In the genomic region with DNA sequence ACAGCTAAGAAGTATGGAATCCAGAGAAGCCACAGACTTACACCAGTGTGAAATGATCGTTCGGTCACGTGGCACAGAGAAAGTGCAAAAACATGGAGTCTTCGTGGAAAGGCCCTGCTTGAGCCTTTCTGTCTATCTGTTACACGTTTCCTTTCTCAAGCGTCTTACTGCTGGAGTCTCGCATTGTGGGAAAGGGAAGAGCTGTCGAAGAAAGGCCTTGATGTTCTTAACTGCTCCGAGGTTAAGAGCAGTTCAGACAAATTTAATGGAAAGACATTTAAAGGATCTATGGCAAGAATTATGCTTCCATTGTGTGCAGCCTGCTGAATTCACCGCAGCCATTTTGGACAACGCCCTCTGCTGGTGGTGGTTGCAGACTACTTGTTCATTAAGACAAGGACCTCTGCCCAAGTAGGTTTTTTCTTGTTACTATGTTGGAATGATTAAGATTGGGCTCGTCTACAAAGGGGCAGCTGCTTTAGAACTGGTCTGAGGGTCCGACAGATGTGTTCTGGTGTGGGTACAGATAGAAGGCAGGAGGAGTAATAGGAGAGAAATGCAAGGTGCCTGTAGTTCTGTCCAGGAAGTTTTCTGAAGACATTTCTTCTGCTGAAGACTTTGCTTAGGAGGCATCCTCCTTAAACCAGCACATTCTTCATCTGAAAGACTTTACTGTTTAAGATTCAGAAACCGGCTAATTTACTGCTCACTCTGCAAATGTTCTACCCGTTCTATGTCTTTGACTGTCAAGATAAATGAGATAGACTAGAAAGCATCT, we compare ENCODE assay signal across 1 cellular context.
TF ChIP-seq lines count a peak whose summit lies in the region.

No MANE protein-coding gene starts in this region.

TF ChIP-seq in GM23338, 12 proteins besides CTCF, POLR2A, EP300 and RAD21 (continued from another document):
- TF ChIP-seq, protein P1, sequence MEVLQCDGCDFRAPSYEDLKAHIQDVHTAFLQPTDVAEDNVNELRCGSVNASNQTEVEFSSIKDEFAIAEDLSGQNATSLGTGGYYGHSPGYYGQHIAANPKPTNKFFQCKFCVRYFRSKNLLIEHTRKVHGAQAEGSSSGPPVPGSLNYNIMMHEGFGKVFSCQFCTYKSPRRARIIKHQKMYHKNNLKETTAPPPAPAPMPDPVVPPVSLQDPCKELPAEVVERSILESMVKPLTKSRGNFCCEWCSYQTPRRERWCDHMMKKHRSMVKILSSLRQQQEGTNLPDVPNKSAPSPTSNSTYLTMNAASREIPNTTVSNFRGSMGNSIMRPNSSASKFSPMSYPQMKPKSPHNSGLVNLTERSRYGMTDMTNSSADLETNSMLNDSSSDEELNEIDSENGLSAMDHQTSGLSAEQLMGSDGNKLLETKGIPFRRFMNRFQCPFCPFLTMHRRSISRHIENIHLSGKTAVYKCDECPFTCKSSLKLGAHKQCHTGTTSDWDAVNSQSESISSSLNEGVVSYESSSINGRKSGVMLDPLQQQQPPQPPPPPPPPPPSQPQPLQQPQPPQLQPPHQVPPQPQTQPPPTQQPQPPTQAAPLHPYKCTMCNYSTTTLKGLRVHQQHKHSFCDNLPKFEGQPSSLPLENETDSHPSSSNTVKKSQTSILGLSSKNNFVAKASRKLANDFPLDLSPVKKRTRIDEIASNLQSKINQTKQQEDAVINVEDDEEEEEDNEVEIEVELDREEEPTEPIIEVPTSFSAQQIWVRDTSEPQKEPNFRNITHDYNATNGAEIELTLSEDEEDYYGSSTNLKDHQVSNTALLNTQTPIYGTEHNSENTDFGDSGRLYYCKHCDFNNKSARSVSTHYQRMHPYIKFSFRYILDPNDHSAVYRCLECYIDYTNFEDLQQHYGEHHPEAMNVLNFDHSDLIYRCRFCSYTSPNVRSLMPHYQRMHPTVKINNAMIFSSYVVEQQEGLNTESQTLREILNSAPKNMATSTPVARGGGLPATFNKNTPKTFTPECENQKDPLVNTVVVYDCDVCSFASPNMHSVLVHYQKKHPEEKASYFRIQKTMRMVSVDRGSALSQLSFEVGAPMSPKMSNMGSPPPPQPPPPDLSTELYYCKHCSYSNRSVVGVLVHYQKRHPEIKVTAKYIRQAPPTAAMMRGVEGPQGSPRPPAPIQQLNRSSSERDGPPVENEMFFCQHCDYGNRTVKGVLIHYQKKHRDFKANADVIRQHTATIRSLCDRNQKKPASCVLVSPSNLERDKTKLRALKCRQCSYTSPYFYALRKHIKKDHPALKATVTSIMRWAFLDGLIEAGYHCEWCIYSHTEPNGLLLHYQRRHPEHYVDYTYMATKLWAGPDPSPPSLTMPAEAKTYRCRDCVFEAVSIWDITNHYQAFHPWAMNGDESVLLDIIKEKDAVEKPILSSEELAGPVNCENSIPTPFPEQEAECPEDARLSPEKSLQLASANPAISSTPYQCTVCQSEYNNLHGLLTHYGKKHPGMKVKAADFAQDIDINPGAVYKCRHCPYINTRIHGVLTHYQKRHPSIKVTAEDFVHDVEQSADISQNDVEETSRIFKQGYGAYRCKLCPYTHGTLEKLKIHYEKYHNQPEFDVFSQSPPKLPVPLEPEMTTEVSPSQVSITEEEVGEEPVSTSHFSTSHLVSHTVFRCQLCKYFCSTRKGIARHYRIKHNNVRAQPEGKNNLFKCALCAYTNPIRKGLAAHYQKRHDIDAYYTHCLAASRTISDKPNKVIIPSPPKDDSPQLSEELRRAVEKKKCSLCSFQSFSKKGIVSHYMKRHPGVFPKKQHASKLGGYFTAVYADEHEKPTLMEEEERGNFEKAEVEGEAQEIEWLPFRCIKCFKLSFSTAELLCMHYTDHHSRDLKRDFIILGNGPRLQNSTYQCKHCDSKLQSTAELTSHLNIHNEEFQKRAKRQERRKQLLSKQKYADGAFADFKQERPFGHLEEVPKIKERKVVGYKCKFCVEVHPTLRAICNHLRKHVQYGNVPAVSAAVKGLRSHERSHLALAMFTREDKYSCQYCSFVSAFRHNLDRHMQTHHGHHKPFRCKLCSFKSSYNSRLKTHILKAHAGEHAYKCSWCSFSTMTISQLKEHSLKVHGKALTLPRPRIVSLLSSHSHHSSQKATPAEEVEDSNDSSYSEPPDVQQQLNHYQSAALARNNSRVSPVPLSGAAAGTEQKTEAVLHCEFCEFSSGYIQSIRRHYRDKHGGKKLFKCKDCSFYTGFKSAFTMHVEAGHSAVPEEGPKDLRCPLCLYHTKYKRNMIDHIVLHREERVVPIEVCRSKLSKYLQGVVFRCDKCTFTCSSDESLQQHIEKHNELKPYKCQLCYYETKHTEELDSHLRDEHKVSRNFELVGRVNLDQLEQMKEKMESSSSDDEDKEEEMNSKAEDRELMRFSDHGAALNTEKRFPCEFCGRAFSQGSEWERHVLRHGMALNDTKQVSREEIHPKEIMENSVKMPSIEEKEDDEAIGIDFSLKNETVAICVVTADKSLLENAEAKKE (CRISPR knock-in tag; IDR thresholded peaks at IDR 0.05) = no peak
- TF ChIP-seq JUNB (IDR thresholded peaks at IDR 0.05; ENCODE audit: unreplicated experiment) (no peak), EZH2phosphoT487 (IDR thresholded peaks at IDR 0.05; ENCODE audit: unreplicated experiment) (no peak), CREB1 (CRISPR knock-in tag; IDR thresholded peaks at IDR 0.05; ENCODE audit: low read depth) (no peak)
